Comparison of ENCODE assay signal across 10 cellular contexts in genomic region chr2:152200562-152201465, GRCh38. TPM values are rescaled to one million over a fixed set of nuclear protein-coding genes. Genes with fewer than 3 reads are reported as not detected.
A peak's percentile ranks its signal among the peaks of the same experiment; 100 is the strongest.
DNase-seq lines count a peak whose midpoint lies in the region; ATAC-seq lines count a peak whose summit lies in the region.
"Had no signal": no experiment of that assay in that cellular context is flagged by ENCODE, and none has a peak within 500 bp of the region (broad histone marks: within the 10 kb centered on the region; RNA-seq: fewer than 3 reads in every experiment).

No MANE protein-coding gene starts in this region.

- H3K27ac Mint-ChIP-seq in stimulated activated effector memory CD8-positive, alpha-beta T cell treated with anti-CD3 and anti-CD28 coated beads, Interleukin-12 subunit alpha, Interleukin-12 subunit beta, amount 100 ng/mL, for 72 hours = no peak overlapping the region
- H3K27ac Mint-ChIP-seq: B cell, nephron had no signal

- H3K9me3 Mint-ChIP-seq in stimulated activated effector memory CD8-positive, alpha-beta T cell treated with anti-CD3 and anti-CD28 coated beads, Interleukin-12 subunit alpha, Interleukin-12 subunit beta, amount 100 ng/mL, for 72 hours = no peaks in the 10 kb centered on the region

- ATAC-seq in stimulated activated effector memory CD8-positive, alpha-beta T cell treated with anti-CD3 and anti-CD28 coated beads, Interleukin-12 subunit alpha, Interleukin-12 subunit beta, amount 100 ng/mL, for 72 hours = peak; percentile 93
- ATAC-seq in HG03469 (IDR thresholded peaks at IDR 0.05; ENCODE audit: unreplicated experiment) = no peak

- no peaks in the 10 kb centered on the region for H3K36me3 Mint-ChIP-seq in stimulated activated effector memory CD8-positive, alpha-beta T cell treated with anti-CD3 and anti-CD28 coated beads, Interleukin-12 subunit alpha, Interleukin-12 subunit beta, amount 100 ng/mL, for 72 hours

- DNase-seq in NCI-H345 (lab: John Stamatoyannopoulos, UW) (peak; percentile 31), NCI-H345 treated with DMSO at 0.1 percent for 48 hours (lab: John Stamatoyannopoulos, UW; ENCODE audit: unreplicated experiment) (no peak), LHCN-M2 (ENCODE audit: low read depth) (peak; percentile 90), amniotic epithelial cell (ENCODE audit: low read depth) (peak; percentile 90), iPS-NIHi11 (ENCODE audit: low spot score) (peak; percentile 58)
- no peak for DNase-seq in stimulated activated effector memory CD8-positive, alpha-beta T cell treated with anti-CD3 and anti-CD28 coated beads, Interleukin-12 subunit alpha, Interleukin-12 subunit beta, amount 100 ng/mL, for 72 hours (ENCODE audit: low spot score in 2 of 2)
- DNase-seq in effector CD4-positive, alpha-beta T cell = no peak

- no peak overlapping the region for H3K4me3 Mint-ChIP-seq in stimulated activated effector memory CD8-positive, alpha-beta T cell treated with anti-CD3 and anti-CD28 coated beads, Interleukin-12 subunit alpha, Interleukin-12 subunit beta, amount 100 ng/mL, for 72 hours
- H3K4me3 Mint-ChIP-seq: B cell, nephron had no signal

- H3K4me1 Mint-ChIP-seq in stimulated activated effector memory CD8-positive, alpha-beta T cell treated with anti-CD3 and anti-CD28 coated beads, Interleukin-12 subunit alpha, Interleukin-12 subunit beta, amount 100 ng/mL, for 72 hours = peaks cover 5% of the 10 kb centered on the region
- H3K4me1 Mint-ChIP-seq: B cell, nephron had no signal

RNA-seq across cellular contexts. Expression of gene STAM2, which starts 25.3 kb away (rescaled TPM):
- 32.9 and 38.7 TPM in 2 replicates for total RNA-seq in LHCN-M2 (2014; rRNA removed)
- polyA plus RNA-seq in LHCN-M2 (2012) = 11.9 TPM

Comparison
In these comparisons a context has a peak if more than half of its experiments do, and no peak if none do; other contexts are left out.
1. DNase-seq: peak in NCI-H345 (single experiment), LHCN-M2 (single experiment), amniotic epithelial cell (single experiment) and iPS-NIHi11 (single experiment); none in NCI-H345 treated with DMSO at 0.1 percent for 48 hours (single experiment), stimulated activated effector memory CD8-positive, alpha-beta T cell treated with anti-CD3 and anti-CD28 coated beads, Interleukin-12 subunit alpha, Interleukin-12 subunit beta, amount 100 ng/mL, for 72 hours (0 of 2) and effector CD4-positive, alpha-beta T cell (single experiment).